In genomic region chr2:184971669-184972068, GRCh38 we compare ENCODE assay signal across 20 cellular contexts.
"Had no signal": no experiment of that assay in that cellular context is flagged by ENCODE, and none has a peak within 500 bp of the region (broad histone marks: within the 10 kb centered on the region; RNA-seq: fewer than 3 reads in every experiment).

No MANE protein-coding gene starts in this region.

- H3K9ac ChIP-seq: KMS-11 had no signal

- H3K27me3 ChIP-seq: SJSA1 had no signal

- H3K36me3 ChIP-seq: SJSA1 had no signal

- H3K4me3 ChIP-seq: K562, SJSA1, SK-N-MC had no signal

- H3K4me2 ChIP-seq: KMS-11 had no signal

- H3K27ac ChIP-seq: HL-60, KMS-11, SJSA1, SK-N-MC had no signal

- ATAC-seq: K562 had no signal

- DNase-seq: Kasumi-1, MM.1S, NCI-H1092 treated with DMSO at 0.1 percent for 48 hours, NCI-H1436, NCI-H1694 treated with DMSO at 0.1 percent for 48 hours, NCI-H1930, NCI-H2081, NCI-H2107, NCI-H345, NCI-H446 treated with DMSO at 0.1 percent for 48 hours, NCI-H510A treated with DMSO at 0.1 percent for 48 hours, NCI-H774, Right ventricle myocardium superior, RPMI8226, SIG-M5 had no signal

- H3K9me3 ChIP-seq: SJSA1 had no signal
